In genomic region chr1:218983848-218984247, GRCh38 we compare ENCODE assay signal across 13 cellular contexts.
DNase-seq lines count a peak whose midpoint lies in the region; ATAC-seq, FAIRE-seq and TF ChIP-seq lines count a peak whose summit lies in the region.
"Had no signal": no experiment of that assay in that cellular context is flagged by ENCODE, and none has a peak within 500 bp of the region (broad histone marks: within the 10 kb centered on the region; RNA-seq: fewer than 3 reads in every experiment).

No MANE protein-coding gene starts in this region.

- H3K4me2 ChIP-seq in endothelial cell of umbilical vein (ENCODE audit: insufficient read depth, low read length), result no peak overlapping the region
- H3K4me2 ChIP-seq: BLaER1 had no signal

- DNase-seq in cardiac muscle cell (ENCODE audit: low read depth in 1 of 2, low spot score in 1 of 2) (peak in 1 of 2 donors; percentile 6), cardiac septum (ENCODE audit: low spot score) (no peak), NAMALWA (ENCODE audit: low spot score) (peak; percentile 43), endothelial cell of umbilical vein (ENCODE audit: low read depth, low spot score) (peak; percentile 10), MG63 (no peak), esophagus muscularis mucosa (ENCODE audit: extremely low spot score) (no peak), upper lobe of right lung (no peak), ACHN (no peak)
- DNase-seq: activated CD4-positive, alpha-beta T cell treated with anti-CD3 and anti-CD28 coated beads for 36 hours; activated naive CD8-positive, alpha-beta T cell treated with anti-CD3 and anti-CD28 coated beads, Interleukin-2, amount 10 ng/mL, durations not matched to agents 7 days and 5 days had no signal

- TF ChIP-seq POLR2A in endothelial cell of umbilical vein (IDR thresholded peaks at IDR 0.05; ENCODE audit: low read depth, low read length) (no peak), esophagus muscularis mucosa (IDR thresholded peaks at IDR 0.05; ENCODE audit: low read depth) (no peak)

- CTCF ChIA-PET in endothelial cell of umbilical vein (lab: Charles Lee), result interaction anchor here (0.7 kb wide), 1 partner anchor 24 kb away, joined by 3 read pairs; no protein-coding TSS in a partner anchor

- in situ Hi-C loops in ACHN (cut with HindIII; ENCODE audit: low pct_ligation_motif_present, low pct_unique_long_range_greater_than_20kb, low sequenced_read_pairs), result no loop called here

- H3K27me3 ChIP-seq in cardiac muscle cell, result no peaks in the 10 kb centered on the region
- peaks cover 0 to 2% of the 10 kb centered on the region in 2 experiments for H3K27me3 ChIP-seq in endothelial cell of umbilical vein (ENCODE audit: control insufficient read depth in 2 of 2, insufficient read depth in 2 of 2, low read length in 2 of 2)
- no peaks in the 10 kb centered on the region for H3K27me3 ChIP-seq in MG63
- no peaks in the 10 kb centered on the region for H3K27me3 ChIP-seq in esophagus muscularis mucosa
- no peaks in the 10 kb centered on the region for H3K27me3 ChIP-seq in upper lobe of right lung
- H3K27me3 ChIP-seq: BLaER1, Peyer's patch had no signal

- H3K9me3 ChIP-seq in cardiac muscle cell (ENCODE audit: low read depth) (no peaks in the 10 kb centered on the region), endothelial cell of umbilical vein (replicated peaks; ENCODE audit: control insufficient read depth, insufficient read depth, low read length) (no peaks in the 10 kb centered on the region), MG63 (0 out of 2 replicates have a peak, but pooled peaks cover 5% of the 10 kb centered on the region), esophagus muscularis mucosa (no peaks in the 10 kb centered on the region), upper lobe of right lung (no peaks in the 10 kb centered on the region)
- H3K9me3 ChIP-seq: BLaER1, Peyer's patch, prostate gland had no signal

- FAIRE-seq in endothelial cell of umbilical vein (lab: Jason Lieb, UNC), result no peak

- no TSS peak for BruUV-seq in endothelial cell of umbilical vein (replicated peaks; lab: Mats Ljungman, UMichigan)

- H3K4me1 ChIP-seq in cardiac muscle cell (ENCODE audit: low read depth), result no peaks in the 10 kb centered on the region
- H3K4me1 ChIP-seq in endothelial cell of umbilical vein (ENCODE audit: control insufficient read depth, extremely low read depth, insufficient read depth, low read length), result no peaks in the 10 kb centered on the region
- H3K4me1 ChIP-seq in esophagus muscularis mucosa, result no peaks in the 10 kb centered on the region
- H3K4me1 ChIP-seq in upper lobe of right lung, result no peaks in the 10 kb centered on the region
- H3K4me1 ChIP-seq: BLaER1, Peyer's patch, prostate gland had no signal

- no peaks in the 10 kb centered on the region for H3K79me2 ChIP-seq in endothelial cell of umbilical vein (ENCODE audit: control insufficient read depth, insufficient read depth, low read length)

- intact Hi-C loops in cardiac septum (cut with DNase I), result no loop called here
- intact Hi-C loops in endothelial cell of umbilical vein (cut with micrococcal nuclease), result no loop called here
- intact Hi-C loops in esophagus muscularis mucosa (cut with DNase I), result no loop called here
- intact Hi-C loops in upper lobe of right lung (cut with DNase I), result no loop called here

- no peak for ATAC-seq in upper lobe of right lung
- ATAC-seq: activated CD4-positive, alpha-beta T cell treated with anti-CD3 and anti-CD28 coated beads for 36 hours had no signal

- TF ChIP-seq EP300 in esophagus muscularis mucosa (IDR thresholded peaks at IDR 0.05), result no peak

- H3K27ac ChIP-seq in cardiac muscle cell (no peak overlapping the region), endothelial cell of umbilical vein (ENCODE audit: insufficient read depth, low read depth, low read length) (no peak overlapping the region), esophagus muscularis mucosa (replicated peaks in 1 of 4) (no peak overlapping the region), upper lobe of right lung (no peak overlapping the region)
- H3K27ac ChIP-seq: BLaER1, Peyer's patch, prostate gland had no signal

- no peak overlapping the region for H2AFZ ChIP-seq in endothelial cell of umbilical vein (ENCODE audit: low read depth, low read length)

- no peaks in the 10 kb centered on the region for H4K20me1 ChIP-seq in endothelial cell of umbilical vein (replicated peaks; ENCODE audit: control insufficient read depth, extremely low read depth, insufficient read depth, low read length)
- H4K20me1 ChIP-seq: BLaER1 had no signal

- H3K9ac ChIP-seq in endothelial cell of umbilical vein (replicated peaks; ENCODE audit: extremely low read depth, insufficient read depth, low read length), result no peak overlapping the region
- H3K9ac ChIP-seq: BLaER1 had no signal

- H3K36me3 ChIP-seq in cardiac muscle cell, result no peaks in the 10 kb centered on the region
- no peaks in the 10 kb centered on the region for H3K36me3 ChIP-seq in endothelial cell of umbilical vein (ENCODE audit: control insufficient read depth in 2 of 2, extremely low read depth in 1 of 2, insufficient read depth in 2 of 2, low read length in 2 of 2)
- no peaks in the 10 kb centered on the region for H3K36me3 ChIP-seq in MG63
- no peaks in the 10 kb centered on the region for H3K36me3 ChIP-seq in esophagus muscularis mucosa
- no peaks in the 10 kb centered on the region for H3K36me3 ChIP-seq in upper lobe of right lung
- H3K36me3 ChIP-seq: BLaER1, Peyer's patch, prostate gland had no signal

- dilution Hi-C loops in endothelial cell of umbilical vein (cut with MboI; ENCODE audit: extremely low pct_ligation_motif_present, low sequenced_read_pairs), result no loop called here

- 79% methylated on average over 4 of the region's 4 CpGs for WGBS in esophagus muscularis mucosa

- peaks cover 3% of the 10 kb centered on the region for H3K9me1 ChIP-seq in endothelial cell of umbilical vein (replicated peaks; ENCODE audit: control insufficient read depth, extremely low read depth, insufficient read depth, low read length)

- TF ChIP-seq CTCF in cardiac muscle cell (IDR thresholded peaks at IDR 0.05; ENCODE audit: low read depth, low read length) (peak; percentile 16), endothelial cell of umbilical vein (IDR thresholded peaks at IDR 0.05; ENCODE audit: extremely low read depth in 1 of 2, insufficient read depth in 1 of 2, low read depth in 1 of 2, low read length in 2 of 2) (peak; percentile 37 to 46), esophagus muscularis mucosa (IDR thresholded peaks at IDR 0.05) (no peak), upper lobe of right lung (IDR thresholded peaks at IDR 0.05) (no peak)

- POLR2A ChIA-PET in endothelial cell of umbilical vein (lab: Charles Lee), result no interaction called here

- H3K4me3 ChIP-seq in cardiac muscle cell, result no peak overlapping the region
- H3K4me3 ChIP-seq in endothelial cell of umbilical vein (replicated peaks in 1 of 3; ENCODE audit: insufficient read depth in 1 of 3, low read depth in 1 of 3, low read length in 3 of 3), result no peak overlapping the region
- H3K4me3 ChIP-seq in MG63, result no peak overlapping the region
- H3K4me3 ChIP-seq in esophagus muscularis mucosa, result no peak overlapping the region
- no peak overlapping the region for H3K4me3 ChIP-seq in upper lobe of right lung
- H3K4me3 ChIP-seq: BLaER1, Peyer's patch, prostate gland had no signal

TF ChIP-seq in endothelial cell of umbilical vein, 7 proteins besides CTCF, POLR2A, EP300 and RAD21:
- TF ChIP-seq MAX (IDR thresholded peaks at IDR 0.05; ENCODE audit: insufficient read depth, insufficient read length) (no peak), POLR2AphosphoS5 (IDR thresholded peaks at IDR 0.05; ENCODE audit: insufficient read depth, low read depth, low read length) (no peak), MYC (IDR thresholded peaks at IDR 0.05; ENCODE audit: low read depth, low read length) (no peak), GATA2 (IDR thresholded peaks at IDR 0.05; ENCODE audit: insufficient read depth, insufficient read length, low read depth, low read length) (no peak), FOS (IDR thresholded peaks at IDR 0.05; ENCODE audit: borderline replicate concordance, insufficient read depth, low read length) (no peak), JUN (IDR thresholded peaks at IDR 0.05; ENCODE audit: borderline replicate concordance, insufficient read depth, insufficient read length, low read depth) (no peak), EZH2 (IDR thresholded peaks at IDR 0.05; ENCODE audit: borderline replicate concordance, low read depth, low read length, severe bottlenecking) (no peak)

Comparison
In these comparisons a context has a peak if more than half of its experiments do, and no peak if none do; other contexts are left out.
1. DNase-seq: peak in NAMALWA (single experiment) and endothelial cell of umbilical vein (single experiment); none in cardiac septum (single experiment), MG63 (single experiment), esophagus muscularis mucosa (single experiment), upper lobe of right lung (single experiment) and ACHN (single experiment).
2. CTCF ChIP-seq: peak in cardiac muscle cell (single experiment) and endothelial cell of umbilical vein (2 of 2); none in esophagus muscularis mucosa (0 of 3) and upper lobe of right lung (single experiment).